36 cellular contexts compared by ENCODE assay signal in the genomic region with DNA sequence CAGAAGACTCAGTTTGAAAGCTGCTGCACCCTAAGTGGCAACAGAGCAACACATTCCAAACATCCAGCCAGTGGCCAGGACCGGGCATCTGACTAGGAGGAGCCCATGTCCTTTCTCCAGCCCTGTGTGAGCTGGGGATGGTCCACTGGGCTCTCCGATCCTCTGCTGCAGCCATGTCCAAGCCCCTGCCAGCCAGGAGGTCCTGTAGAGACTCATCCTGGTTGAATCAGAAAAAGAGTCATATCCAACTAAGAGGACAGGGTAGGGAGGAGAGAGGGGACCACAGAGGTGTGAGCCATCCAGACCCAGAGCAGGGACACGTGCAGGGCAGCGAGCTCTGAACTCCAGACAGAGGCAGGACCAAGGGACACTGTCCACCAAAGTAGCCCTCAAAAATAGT.
"Had no signal": no experiment of that assay in that cellular context is flagged by ENCODE, and none has a peak within 500 bp of the region (broad histone marks: within the 10 kb centered on the region; RNA-seq: fewer than 3 reads in every experiment).

No MANE protein-coding gene starts in this region.

- H3K4me1 Mint-ChIP-seq: activated B cell treated with CpG ODN at 0.5 μM for 24 hours; activated CD4-positive, alpha-beta T cell treated with anti-CD3 and anti-CD28 coated beads, Interleukin-2, amount 10 ng/mL, durations not matched to agents 24 days and 14 days; activated naive CD4-positive, alpha-beta T cell treated with anti-CD3 and anti-CD28 coated beads, Interleukin-2, amount 10 ng/mL, durations not matched to agents 7 days and 5 days; activated naive CD4-positive, alpha-beta T cell treated with anti-CD3 and anti-CD28 coated beads, Interleukin-2, amount 50 U/mL, for 24 hours; activated naive CD8-positive, alpha-beta T cell treated with anti-CD3 and anti-CD28 coated beads, Interleukin-2, amount 10 ng/mL, durations not matched to agents 7 days and 5 days; activated naive CD8-positive, alpha-beta T cell treated with anti-CD3 and anti-CD28 coated beads, Interleukin-2, amount 50 U/mL, for 24 hours; activated T-helper 17 cell treated with anti-CD3 and anti-CD28 coated beads, Interleukin-2, amount 50 U/mL, for 72 hours had no signal

- ATAC-seq: activated CD8-positive, alpha-beta T cell treated with anti-CD3 and anti-CD28 coated beads for 36 hours; activated naive CD8-positive, alpha-beta T cell treated with anti-CD3 and anti-CD28 coated beads, Interleukin-2, amount 50 U/mL, for 24 hours; activated T-cell treated with anti-CD3 and anti-CD28 coated beads, Interleukin-2, amount 50 U/mL, for 4 hours; activated T-cell treated with anti-CD3 and anti-CD28 coated beads, Interleukin-2, amount 50 U/mL, for 72 hours; activated T-helper 17 cell treated with anti-CD3 and anti-CD28 coated beads, Interleukin-2, amount 50 U/mL, for 72 hours had no signal

- H3K27ac ChIP-seq: ascending aorta, cardiac muscle cell, VCaP had no signal

- DNase-seq: activated B cell treated with CpG ODN at 0.5 μM for 24 hours; activated CD4-positive, alpha-beta memory T cell treated with anti-CD3 and anti-CD28 coated beads for 36 hours; activated CD4-positive, alpha-beta T cell treated with anti-CD3 and anti-CD28 coated beads for 4 hours; activated CD4-positive, alpha-beta T cell treated with anti-CD3 and anti-CD28 coated beads, Interleukin-2, amount 10 ng/mL, durations not matched to agents 24 days and 14 days; activated CD4-positive, alpha-beta T cell treated with anti-CD3 and anti-CD28 coated beads, Interleukin-2, amount 50 U/mL, for 1 hour; activated CD4-positive, alpha-beta T cell treated with anti-CD3 and anti-CD28 coated beads, Interleukin-2, amount 50 U/mL, for 4 hours; activated CD4-positive, CD25-positive, alpha-beta regulatory T cell treated with anti-CD3 and anti-CD28 coated beads, Interleukin-2, amount 50 U/mL, for 72 hours; activated CD8-positive, alpha-beta memory T cell treated with anti-CD3 and anti-CD28 coated beads, Interleukin-2, amount 50 U/mL, for 4 hours; activated CD8-positive, alpha-beta T cell treated with anti-CD3 and anti-CD28 coated beads for 36 hours; activated effector memory CD4-positive, alpha-beta T cell treated with anti-CD3 and anti-CD28 coated beads, Interleukin-2, amount 50 U/mL, for 16 hours; activated gamma-delta T cell treated with Interleukin-2 at 50 U/mL for 16 hours; activated naive CD4-positive, alpha-beta T cell; activated naive CD4-positive, alpha-beta T cell treated with anti-CD3 and anti-CD28 coated beads, Interleukin-2, amount 10 ng/mL, durations not matched to agents 7 days and 5 days; activated naive CD8-positive, alpha-beta T cell treated with anti-CD3 and anti-CD28 coated beads, Interleukin-2, amount 10 ng/mL, durations not matched to agents 7 days and 5 days; activated naive CD8-positive, alpha-beta T cell treated with anti-CD3 and anti-CD28 coated beads, Interleukin-2, amount 50 U/mL, for 24 hours; activated T-cell treated with anti-CD3 and anti-CD28 coated beads for 4 hours; activated T-cell treated with anti-CD3 and anti-CD28 coated beads, Interleukin-2, amount 50 U/mL, for 1 hour; activated T-cell treated with anti-CD3 and anti-CD28 coated beads, Interleukin-2, amount 50 U/mL, for 4 hours; activated T-cell treated with anti-CD3 and anti-CD28 coated beads, Interleukin-2, amount 50 U/mL, for 72 hours; amygdala; anterior cingulate cortex; caudate nucleus; SW 1271; T-helper 1 cell; T-helper 2 cell; T-helper 9 cell had no signal

- H3K9me3 Mint-ChIP-seq: activated B cell treated with CpG ODN at 0.5 μM for 24 hours; activated CD4-positive, alpha-beta memory T cell treated with anti-CD3 and anti-CD28 coated beads for 36 hours; activated CD4-positive, alpha-beta T cell treated with anti-CD3 and anti-CD28 coated beads, Interleukin-2, amount 10 ng/mL, durations not matched to agents 24 days and 14 days; activated CD8-positive, alpha-beta T cell treated with anti-CD3 and anti-CD28 coated beads for 36 hours; activated naive CD4-positive, alpha-beta T cell treated with anti-CD3 and anti-CD28 coated beads, Interleukin-2, amount 10 ng/mL, durations not matched to agents 7 days and 5 days; activated naive CD4-positive, alpha-beta T cell treated with anti-CD3 and anti-CD28 coated beads, Interleukin-2, amount 50 U/mL, for 24 hours; activated naive CD8-positive, alpha-beta T cell treated with anti-CD3 and anti-CD28 coated beads, Interleukin-2, amount 10 ng/mL, durations not matched to agents 7 days and 5 days; activated naive CD8-positive, alpha-beta T cell treated with anti-CD3 and anti-CD28 coated beads, Interleukin-2, amount 50 U/mL, for 24 hours; activated T-cell treated with anti-CD3 and anti-CD28 coated beads, Interleukin-2, amount 50 U/mL, for 4 hours; activated T-cell treated with anti-CD3 and anti-CD28 coated beads, Interleukin-2, amount 50 U/mL, for 72 hours; activated T-helper 1 cell treated with anti-CD3 and anti-CD28 coated beads, Interleukin-12 subunit alpha, Interleukin-12 subunit beta, Interleukin-2, Interleukin-4 antibody, amounts not matched to agents 30 ng/mL and 10 ng/mL and 1 ng/mL, durations not matched to agents 14 hours and 24 hours and 36 hours; activated T-helper 17 cell treated with anti-CD3 and anti-CD28 coated beads, Interleukin-2, amount 50 U/mL, for 72 hours; brain; T-helper 1 cell treated with Interleukin-12 subunit alpha and Interleukin-12 subunit beta and Interleukin-4 antibody, amounts not matched to agents 30 μg/mL and 1 μg/mL, for 36 hours; T-helper 2 cell treated with Interferon-gamma antibody and Interleukin-4, amounts not matched to agents 5 μg/mL and 100 μg/mL, for 36 hours had no signal

- H3K4me3 Mint-ChIP-seq: activated B cell treated with CpG ODN at 0.5 μM for 24 hours; activated CD4-positive, alpha-beta memory T cell treated with anti-CD3 and anti-CD28 coated beads for 36 hours; activated CD4-positive, alpha-beta T cell treated with anti-CD3 and anti-CD28 coated beads, Interleukin-2, amount 10 ng/mL, durations not matched to agents 24 days and 14 days; activated CD8-positive, alpha-beta T cell treated with anti-CD3 and anti-CD28 coated beads for 36 hours; activated naive CD4-positive, alpha-beta T cell treated with anti-CD3 and anti-CD28 coated beads, Interleukin-2, amount 10 ng/mL, durations not matched to agents 7 days and 5 days; activated naive CD4-positive, alpha-beta T cell treated with anti-CD3 and anti-CD28 coated beads, Interleukin-2, amount 50 U/mL, for 24 hours; activated naive CD8-positive, alpha-beta T cell; activated naive CD8-positive, alpha-beta T cell treated with anti-CD3 and anti-CD28 coated beads, Interleukin-2, amount 10 ng/mL, durations not matched to agents 7 days and 5 days; activated naive CD8-positive, alpha-beta T cell treated with anti-CD3 and anti-CD28 coated beads, Interleukin-2, amount 50 U/mL, for 24 hours; activated T-cell treated with anti-CD3 and anti-CD28 coated beads, Interleukin-2, amount 50 U/mL, for 4 hours; activated T-cell treated with anti-CD3 and anti-CD28 coated beads, Interleukin-2, amount 50 U/mL, for 72 hours; activated T-helper 1 cell treated with anti-CD3 and anti-CD28 coated beads, Interleukin-12 subunit alpha, Interleukin-12 subunit beta, Interleukin-2, Interleukin-4 antibody, amounts not matched to agents 30 ng/mL and 10 ng/mL and 1 ng/mL, durations not matched to agents 14 hours and 24 hours and 36 hours; activated T-helper 17 cell treated with anti-CD3 and anti-CD28 coated beads, Interleukin-2, amount 50 U/mL, for 72 hours; brain; T-helper 1 cell treated with Interleukin-12 subunit alpha and Interleukin-12 subunit beta and Interleukin-4 antibody, amounts not matched to agents 30 μg/mL and 1 μg/mL, for 36 hours; T-helper 2 cell treated with Interferon-gamma antibody and Interleukin-4, amounts not matched to agents 5 μg/mL and 100 μg/mL, for 36 hours had no signal

- H3K4me1 ChIP-seq: ascending aorta had no signal

- H3K9me3 ChIP-seq: ascending aorta had no signal

- H3K36me3 ChIP-seq: ascending aorta, cardiac muscle cell had no signal

- H3K27ac Mint-ChIP-seq: activated B cell treated with CpG ODN at 0.5 μM for 24 hours; activated CD4-positive, alpha-beta memory T cell treated with anti-CD3 and anti-CD28 coated beads for 36 hours; activated CD4-positive, alpha-beta T cell treated with anti-CD3 and anti-CD28 coated beads, Interleukin-2, amount 10 ng/mL, durations not matched to agents 24 days and 14 days; activated CD8-positive, alpha-beta T cell treated with anti-CD3 and anti-CD28 coated beads for 36 hours; activated naive CD4-positive, alpha-beta T cell treated with anti-CD3 and anti-CD28 coated beads, Interleukin-2, amount 10 ng/mL, durations not matched to agents 7 days and 5 days; activated naive CD4-positive, alpha-beta T cell treated with anti-CD3 and anti-CD28 coated beads, Interleukin-2, amount 50 U/mL, for 24 hours; activated naive CD8-positive, alpha-beta T cell; activated naive CD8-positive, alpha-beta T cell treated with anti-CD3 and anti-CD28 coated beads, Interleukin-2, amount 10 ng/mL, durations not matched to agents 7 days and 5 days; activated naive CD8-positive, alpha-beta T cell treated with anti-CD3 and anti-CD28 coated beads, Interleukin-2, amount 50 U/mL, for 24 hours; activated T-cell treated with anti-CD3 and anti-CD28 coated beads, Interleukin-2, amount 50 U/mL, for 72 hours; activated T-helper 1 cell treated with anti-CD3 and anti-CD28 coated beads, Interleukin-12 subunit alpha, Interleukin-12 subunit beta, Interleukin-2, Interleukin-4 antibody, amounts not matched to agents 30 ng/mL and 10 ng/mL and 1 ng/mL, durations not matched to agents 14 hours and 24 hours and 36 hours; activated T-helper 17 cell treated with anti-CD3 and anti-CD28 coated beads, Interleukin-2, amount 50 U/mL, for 72 hours; T-helper 1 cell treated with Interleukin-12 subunit alpha and Interleukin-12 subunit beta and Interleukin-4 antibody, amounts not matched to agents 30 μg/mL and 1 μg/mL, for 36 hours; T-helper 2 cell treated with Interferon-gamma antibody and Interleukin-4, amounts not matched to agents 5 μg/mL and 100 μg/mL, for 36 hours had no signal

- H3K27me3 Mint-ChIP-seq: activated CD4-positive, alpha-beta T cell treated with anti-CD3 and anti-CD28 coated beads, Interleukin-2, amount 10 ng/mL, durations not matched to agents 24 days and 14 days; activated CD8-positive, alpha-beta T cell treated with anti-CD3 and anti-CD28 coated beads for 36 hours had no signal

- H3K36me3 Mint-ChIP-seq: activated CD4-positive, alpha-beta memory T cell treated with anti-CD3 and anti-CD28 coated beads for 36 hours; activated naive CD4-positive, alpha-beta T cell treated with anti-CD3 and anti-CD28 coated beads, Interleukin-2, amount 10 ng/mL, durations not matched to agents 7 days and 5 days; activated naive CD4-positive, alpha-beta T cell treated with anti-CD3 and anti-CD28 coated beads, Interleukin-2, amount 50 U/mL, for 24 hours; activated naive CD8-positive, alpha-beta T cell; activated naive CD8-positive, alpha-beta T cell treated with anti-CD3 and anti-CD28 coated beads, Interleukin-2, amount 10 ng/mL, durations not matched to agents 7 days and 5 days; brain had no signal

- H3K27me3 ChIP-seq: ascending aorta, cardiac muscle cell had no signal

- H3K4me3 ChIP-seq: ascending aorta, cardiac muscle cell had no signal
